In the genomic region with DNA sequence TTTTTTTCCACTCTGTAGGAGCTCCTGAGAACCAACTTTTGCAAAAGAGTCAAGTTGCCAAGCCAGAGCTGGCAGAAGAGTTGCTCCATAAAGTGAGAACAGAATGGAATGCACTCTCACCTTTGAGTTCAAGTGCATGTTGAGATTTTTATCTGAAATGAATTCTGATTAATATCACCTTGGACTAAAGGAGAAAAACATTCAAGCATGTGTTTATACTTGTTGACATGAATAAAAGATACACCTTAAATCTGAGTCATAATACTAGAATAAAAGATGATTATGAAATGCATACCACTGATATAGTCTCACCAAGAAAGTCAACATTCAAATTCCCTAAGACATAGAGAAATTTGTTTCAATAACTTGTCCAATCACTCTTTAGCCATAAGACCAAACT, we compare ENCODE assay signal across 15 cellular contexts. TPM values are rescaled to one million over a fixed set of nuclear protein-coding genes. Genes with fewer than 3 reads are reported as not detected.
DNase-seq lines count a peak whose midpoint lies in the region; ATAC-seq, FAIRE-seq and TF ChIP-seq lines count a peak whose summit lies in the region.
"Had no signal": no experiment of that assay in that cellular context is flagged by ENCODE, and none has a peak within 500 bp of the region (broad histone marks: within the 10 kb centered on the region; RNA-seq: fewer than 3 reads in every experiment).

No MANE protein-coding gene starts in this region.

- no peak for ATAC-seq in sciatic nerve

- H3K9me3 Mint-ChIP-seq in MCF 10A (ENCODE audit: unreplicated experiment) = no peaks in the 10 kb centered on the region
- H3K9me3 Mint-ChIP-seq in type B pancreatic cell = peaks cover under 1% of the 10 kb centered on the region

- H3K9me1 ChIP-seq in keratinocyte (ENCODE audit: control insufficient read depth, extremely low read depth, insufficient read depth, low read length) = no peaks in the 10 kb centered on the region

- no peaks in the 10 kb centered on the region for H3K9me3 ChIP-seq in breast epithelium
- no peaks in the 10 kb centered on the region for H3K9me3 ChIP-seq in keratinocyte (ENCODE audit: control insufficient read depth, low read depth, low read length)
- H3K9me3 ChIP-seq: BLaER1, Caco-2 had no signal

- TF ChIP-seq POLR2A in breast epithelium (IDR thresholded peaks at IDR 0.05) = no peak

- POLR2A ChIA-PET in MCF 10A (lab: Yijun Ruan, JAX) = interaction anchor here (0.6 to 1.8 kb wide), 5 partner anchors 17 to 965 kb away, joined by 3 to 9 read pairs (median 5); a partner anchor contains a TSS

- no peak overlapping the region for H3K27ac Mint-ChIP-seq in MCF 10A (ENCODE audit: low read depth, unreplicated experiment)
- no peak overlapping the region for H3K27ac Mint-ChIP-seq in type B pancreatic cell
- H3K27ac Mint-ChIP-seq: CD8-positive, alpha-beta memory T cell had no signal

- no peak overlapping the region for H3K4me3 ChIP-seq in breast epithelium
- no peak overlapping the region for H3K4me3 ChIP-seq in bronchial epithelial cell (ENCODE audit: low read depth, low read length)
- H3K4me3 ChIP-seq in keratinocyte (ENCODE audit: control insufficient read depth in 2 of 3, extremely low read depth in 1 of 3, insufficient read depth in 2 of 3, low read depth in 1 of 3, low read length in 3 of 3) = no peak overlapping the region
- H3K4me3 ChIP-seq: BLaER1 had no signal

- no peak overlapping the region for H3K9ac ChIP-seq in keratinocyte (ENCODE audit: control insufficient read depth, extremely low read depth, insufficient read depth, low read length)
- H3K9ac ChIP-seq: BLaER1 had no signal

- no TSS peak for BruUV-seq in MCF 10A (replicated peaks; lab: Mats Ljungman, UMichigan)

- H3K4me3 Mint-ChIP-seq in MCF 10A (ENCODE audit: unreplicated experiment) (no peak overlapping the region), type B pancreatic cell (no peak overlapping the region)
- H3K4me3 Mint-ChIP-seq: CD8-positive, alpha-beta memory T cell had no signal

- no peak for TF ChIP-seq CTCF in MCF 10A (IDR thresholded peaks at IDR 0.05; ENCODE audit: unreplicated experiment)
- no peak for TF ChIP-seq CTCF in breast epithelium (IDR thresholded peaks at IDR 0.05)
- TF ChIP-seq CTCF in bronchial epithelial cell (IDR thresholded peaks at IDR 0.05; ENCODE audit: insufficient read depth, low read length, severe bottlenecking) = no peak
- no peak for TF ChIP-seq CTCF in keratinocyte (optimal IDR thresholded peaks at IDR 0.05 in 1 of 3, IDR thresholded peaks at IDR 0.05 in 1 of 3, conservative IDR thresholded peaks at IDR 0.05 in 1 of 3; ENCODE audit: extremely low read depth in 1 of 3, insufficient read depth in 2 of 3, low read length in 3 of 3)
- TF ChIP-seq CTCF in type B pancreatic cell (conservative IDR thresholded peaks at IDR 0.05) = no peak

- H4K20me1 ChIP-seq in keratinocyte (ENCODE audit: control insufficient read depth, extremely low read depth, insufficient read depth, low read length) = no peaks in the 10 kb centered on the region
- H4K20me1 ChIP-seq: BLaER1 had no signal

- H3K4me1 Mint-ChIP-seq in MCF 10A (ENCODE audit: insufficient read depth, unreplicated experiment) (no peaks in the 10 kb centered on the region), type B pancreatic cell (ENCODE audit: unreplicated experiment) (peaks cover 17% of the 10 kb centered on the region)
- H3K4me1 Mint-ChIP-seq: CD8-positive, alpha-beta memory T cell had no signal

- intact Hi-C loops in MCF 10A (cut with micrococcal nuclease) = no loop called here
- intact Hi-C loops in breast epithelium (cut with DNase I; ENCODE audit: low total_unique reads) = no loop called here
- intact Hi-C loops in sciatic nerve (cut with DNase I) = no loop called here

- H3K4me2 ChIP-seq in keratinocyte (ENCODE audit: control insufficient read depth, extremely low read depth, insufficient read depth, low read depth, low read length) = peak overlapping the region; percentile 27
- H3K4me2 ChIP-seq: BLaER1 had no signal

- H3K36me3 ChIP-seq in breast epithelium (no peaks in the 10 kb centered on the region), bronchial epithelial cell (ENCODE audit: control insufficient read depth, insufficient read depth, low read length) (no peaks in the 10 kb centered on the region), keratinocyte (ENCODE audit: control insufficient read depth in 2 of 2, extremely low read depth in 1 of 2, insufficient read depth in 2 of 2, low read length in 2 of 2) (no peaks in the 10 kb centered on the region)
- H3K36me3 ChIP-seq: BLaER1 had no signal

- FAIRE-seq in bronchial epithelial cell (lab: Jason Lieb, UNC) = no peak
- peak; percentile 65 for FAIRE-seq in keratinocyte (lab: Jason Lieb, UNC)
- FAIRE-seq: GM12892 had no signal

- no peaks in the 10 kb centered on the region for H3K79me2 ChIP-seq in keratinocyte (ENCODE audit: control insufficient read depth, insufficient read depth, low read length)

- H3K27ac ChIP-seq in breast epithelium = no peak overlapping the region
- H3K27ac ChIP-seq in keratinocyte (ENCODE audit: control insufficient read depth, insufficient read depth, low read length) = no peak overlapping the region
- H3K27ac ChIP-seq: BLaER1 had no signal

- H3K27me3 Mint-ChIP-seq in MCF 10A (ENCODE audit: insufficient read depth, unreplicated experiment) (peaks cover 75% of the 10 kb centered on the region), type B pancreatic cell (no peaks in the 10 kb centered on the region)

- CTCF ChIA-PET in MCF 10A (lab: Yijun Ruan, JAX) = interaction anchor here (0.6 to 1.1 kb wide), 3 partner anchors 14 to 553 kb away, joined by 3 to 4 read pairs (median 3); no protein-coding TSS in a partner anchor

- H3K36me3 Mint-ChIP-seq in MCF 10A (ENCODE audit: insufficient read depth, unreplicated experiment) = no peaks in the 10 kb centered on the region
- peaks cover 3% of the 10 kb centered on the region for H3K36me3 Mint-ChIP-seq in type B pancreatic cell

- dilution Hi-C loops in keratinocyte (cut with MboI; ENCODE audit: extremely low pct_ligation_motif_present, low sequenced_read_pairs) = no loop called here

- DNase-seq in MCF 10A (ENCODE audit: unreplicated experiment) (peak; percentile 26), breast epithelium (ENCODE audit: low spot score in 2 of 2) (no peak), bronchial epithelial cell (ENCODE audit: low read depth) (peak; percentile 95), keratinocyte (ENCODE audit: low read depth, low spot score) (peak; percentile 33), sciatic nerve (ENCODE audit: low spot score) (no peak), NCI-H2081 treated with DMSO at 0.1 percent for 48 hours (lab: John Stamatoyannopoulos, UW) (no peak), type B pancreatic cell (ENCODE audit: extremely low spot score, unreplicated experiment) (no peak)
- DNase-seq: 8988T; AML-193; Caco-2; CD8-positive, alpha-beta memory T cell; DND-41; GDM1 had no signal

- H3K27me3 ChIP-seq in breast epithelium (no peaks in the 10 kb centered on the region), bronchial epithelial cell (ENCODE audit: control insufficient read depth, insufficient read depth, low read length) (no peaks in the 10 kb centered on the region), keratinocyte (ENCODE audit: control insufficient read depth, extremely low read depth, insufficient read depth, low read length) (no peaks in the 10 kb centered on the region)
- H3K27me3 ChIP-seq: BLaER1 had no signal

- no peak overlapping the region for H2AFZ ChIP-seq in keratinocyte (ENCODE audit: control insufficient read depth, low read length)

- H3K4me1 ChIP-seq in breast epithelium (no peaks in the 10 kb centered on the region), keratinocyte (ENCODE audit: control insufficient read depth, extremely low read depth, insufficient read depth, low read length) (peaks cover 16% of the 10 kb centered on the region)
- H3K4me1 ChIP-seq: BLaER1 had no signal

RNA-seq across cellular contexts. Expression of a gene that starts 37.8 kb away (rescaled TPM):
- total RNA-seq in MCF 10A (2022) = 25.1 and 28.4 TPM in 2 replicates
- 10 to 100 TPM; 20.6 to 29.6 (median 22.7) TPM for total RNA-seq in breast epithelium
- 19.2 and 29.2 TPM in 2 replicates for total RNA-seq in bronchial epithelial cell
- polyA plus RNA-seq in keratinocyte = 13.4 to 32.6 TPM (median 24.2 TPM) in 3 replicates
- 11.1 TPM for polyA plus RNA-seq in keratinocyte (2011; ENCODE audit: low read depth)
- polyA plus RNA-seq in keratinocyte (2011; cell fraction: cytosol; rRNA removed) = 13.4 and 36.8 TPM in 2 replicates
- 19.6 and 26.7 TPM in 2 replicates for polyA plus RNA-seq in keratinocyte (2011; cell fraction: nucleus; rRNA removed)
- 14.7 and 16.7 TPM in 2 replicates for polyA plus RNA-seq in keratinocyte (2012; ENCODE audit: low replicate concordance)
- 4.0 to 23.4 TPM (median 6.1 TPM) in 3 replicates for polyA minus RNA-seq in keratinocyte
- 8.1 TPM for polyA minus RNA-seq in keratinocyte (2011; cell fraction: cytosol; rRNA and poly(A)+ RNA removed)
- 7.5 and 16.0 TPM in 2 replicates for polyA minus RNA-seq in keratinocyte (2011; cell fraction: nucleus; rRNA and poly(A)+ RNA removed)
- 27.5 TPM for total RNA-seq in sciatic nerve
- total RNA-seq in type B pancreatic cell (ENCODE audit: low replicate concordance) = 21.6 and 34.5 TPM in 2 replicates

Comparison
In these comparisons a context has a peak if more than half of its experiments do, and no peak if none do; other contexts are left out.
1. DNase-seq: peak in MCF 10A (single experiment), bronchial epithelial cell (single experiment) and keratinocyte (single experiment); none in breast epithelium (0 of 2), sciatic nerve (single experiment), NCI-H2081 treated with DMSO at 0.1 percent for 48 hours (single experiment) and type B pancreatic cell (single experiment).